16 cellular contexts compared by ENCODE assay signal in the genomic region with DNA sequence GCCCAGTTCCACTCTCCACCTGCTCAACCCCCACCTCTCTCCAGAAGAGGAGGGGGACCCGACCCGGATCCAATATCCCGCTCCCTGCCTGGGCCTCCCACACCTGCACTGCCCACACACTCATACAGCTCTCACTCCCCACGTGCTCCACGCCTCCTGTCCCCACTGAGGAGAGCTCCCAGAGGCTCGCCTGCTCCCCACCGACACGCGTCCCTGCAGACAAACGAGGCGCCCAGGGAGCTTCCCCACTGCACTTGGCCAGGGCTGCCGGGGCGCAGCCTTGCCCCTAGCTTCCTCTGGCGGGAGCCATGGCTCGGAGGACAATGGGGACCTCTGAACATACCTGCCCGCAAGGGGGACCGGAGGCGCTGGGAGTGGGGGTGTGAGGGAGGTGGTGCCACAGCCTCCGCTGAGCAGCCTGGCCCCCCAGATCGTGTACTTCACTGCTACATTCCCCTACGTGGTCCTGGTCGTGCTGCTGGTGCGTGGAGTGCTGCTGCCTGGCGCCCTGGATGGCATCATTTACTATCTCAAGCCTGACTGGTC. TPM values are rescaled to one million over a fixed set of nuclear protein-coding genes. Genes with fewer than 3 reads are reported as not detected.
DNase-seq lines count a peak whose midpoint lies in the region; TF ChIP-seq lines count a peak whose summit lies in the region.
"Had no signal": no experiment of that assay in that cellular context is flagged by ENCODE, and none has a peak within 500 bp of the region (broad histone marks: within the 10 kb centered on the region; RNA-seq: fewer than 3 reads in every experiment).

No MANE protein-coding gene starts in this region.

- no peaks in the 10 kb centered on the region for H3K4me1 ChIP-seq in neural progenitor cell
- H3K4me1 ChIP-seq: SJSA1 had no signal

- H3K9me3 Mint-ChIP-seq in activated naive CD4-positive, alpha-beta T cell treated with anti-CD3 and anti-CD28 coated beads for 36 hours: no peaks in the 10 kb centered on the region
- H3K9me3 Mint-ChIP-seq in neural progenitor cell: peaks cover 15% of the 10 kb centered on the region
- H3K9me3 Mint-ChIP-seq: CD4-positive, CD25-positive, alpha-beta regulatory T cell had no signal

- peaks cover 6% of the 10 kb centered on the region for H3F3A ChIP-seq in neural progenitor cell (ENCODE audit: low read depth)

- no peaks in the 10 kb centered on the region for H3K4me1 Mint-ChIP-seq in activated naive CD4-positive, alpha-beta T cell treated with anti-CD3 and anti-CD28 coated beads for 36 hours (ENCODE audit: low read depth)
- peaks cover 8% of the 10 kb centered on the region for H3K4me1 Mint-ChIP-seq in neural progenitor cell

- H3K27me3 Mint-ChIP-seq in activated naive CD4-positive, alpha-beta T cell treated with anti-CD3 and anti-CD28 coated beads for 36 hours (ENCODE audit: low read depth): peaks cover 2% of the 10 kb centered on the region
- peaks cover 3% of the 10 kb centered on the region for H3K27me3 Mint-ChIP-seq in neural progenitor cell (ENCODE audit: insufficient read depth, low read depth)

- intact Hi-C loops in activated naive CD4-positive, alpha-beta T cell treated with anti-CD3 and anti-CD28 coated beads for 36 hours (cut with micrococcal nuclease): no loop called here

- no peak overlapping the region for H3K4me3 ChIP-seq in neural progenitor cell
- H3K4me3 ChIP-seq: SJSA1 had no signal

- H3K27me3 ChIP-seq in neural progenitor cell: no peaks in the 10 kb centered on the region
- H3K27me3 ChIP-seq: SJSA1 had no signal

- H2AFZ ChIP-seq in neural progenitor cell (replicated peaks): no peak overlapping the region

- no peaks in the 10 kb centered on the region for H3K36me3 ChIP-seq in neural progenitor cell
- H3K36me3 ChIP-seq: SJSA1 had no signal

- H3K27ac Mint-ChIP-seq in activated naive CD4-positive, alpha-beta T cell treated with anti-CD3 and anti-CD28 coated beads for 36 hours: peak overlapping the region; percentile 68
- H3K27ac Mint-ChIP-seq in neural progenitor cell: no peak overlapping the region
- H3K27ac Mint-ChIP-seq: CD4-positive, CD25-positive, alpha-beta regulatory T cell had no signal

- DNase-seq in activated naive CD4-positive, alpha-beta T cell treated with anti-CD3 and anti-CD28 coated beads for 36 hours: no peak
- no peak for DNase-seq in activated naive CD4-positive, alpha-beta T cell (lab: John Stamatoyannopoulos, UW)
- DNase-seq in NCI-H2171 (lab: John Stamatoyannopoulos, UW): peak; percentile 14
- no peak for DNase-seq in neural progenitor cell (ENCODE audit: low spot score)
- DNase-seq in GF-D8 (lab: John Stamatoyannopoulos, UW): no peak
- no peak for DNase-seq in HuH-7.5 (ENCODE audit: low spot score)
- no peak for DNase-seq in GM10266 (ENCODE audit: extremely low spot score)
- DNase-seq: CD4-positive, CD25-positive, alpha-beta regulatory T cell; DMS53; Karpas-422; MM.1S; NCI-H2029; NCI-H226; NCI-H69; PC-3 had no signal

- H3K4me3 Mint-ChIP-seq in activated naive CD4-positive, alpha-beta T cell treated with anti-CD3 and anti-CD28 coated beads for 36 hours: no peak overlapping the region
- H3K4me3 Mint-ChIP-seq in neural progenitor cell: peak overlapping the region; percentile 65
- H3K4me3 Mint-ChIP-seq: CD4-positive, CD25-positive, alpha-beta regulatory T cell had no signal

- CTCF ChIA-PET in activated naive CD4-positive, alpha-beta T cell treated with anti-CD3 and anti-CD28 coated beads for 36 hours (lab: Charles Lee): no interaction called here

- no peak overlapping the region for H3K4me2 ChIP-seq in neural progenitor cell

- no peak overlapping the region for H3K27ac ChIP-seq in neural progenitor cell
- H3K27ac ChIP-seq: SJSA1 had no signal

- no peaks in the 10 kb centered on the region for H3K9me3 ChIP-seq in neural progenitor cell (ENCODE audit: low read depth)
- H3K9me3 ChIP-seq: SJSA1 had no signal

- TF ChIP-seq CTCF in neural progenitor cell (IDR thresholded peaks at IDR 0.05) (no peak), GM10266 (IDR thresholded peaks at IDR 0.05; ENCODE audit: control insufficient read depth, insufficient read depth, low read depth, missing control alignments) (no peak)

- peaks cover 47% of the 10 kb centered on the region for H3K79me2 ChIP-seq in neural progenitor cell (ENCODE audit: low read depth)

- H3K36me3 Mint-ChIP-seq in activated naive CD4-positive, alpha-beta T cell treated with anti-CD3 and anti-CD28 coated beads for 36 hours (ENCODE audit: low read depth): peaks cover 3% of the 10 kb centered on the region
- no peaks in the 10 kb centered on the region for H3K36me3 Mint-ChIP-seq in neural progenitor cell

- peaks cover 84% of the 10 kb centered on the region for H4K20me1 ChIP-seq in neural progenitor cell (ENCODE audit: low read depth)

- H3K9ac ChIP-seq in neural progenitor cell: no peak overlapping the region

RNA-seq across cellular contexts. Expression of a gene that starts 5.0 kb away (rescaled TPM):
- under 1 TPM; 0.32 to 0.41 TPM for total RNA-seq in activated naive CD4-positive, alpha-beta T cell treated with anti-CD3 and anti-CD28 coated beads for 36 hours
- 94.1 and 191 TPM in 2 replicates for total RNA-seq in neural progenitor cell (ENCODE audit: low replicate concordance)

RNA-seq across cellular contexts. Expression of a gene that starts 19.1 kb away (rescaled TPM):
- under 1 TPM; 0.26 to 0.30 TPM for total RNA-seq in activated naive CD4-positive, alpha-beta T cell treated with anti-CD3 and anti-CD28 coated beads for 36 hours
- 19.7 and 53.5 TPM in 2 replicates for total RNA-seq in neural progenitor cell (ENCODE audit: low replicate concordance)
- total RNA-seq: SJSA1 had no signal

RNA-seq across cellular contexts. Expression of a gene that starts 31.5 kb away (rescaled TPM):
- total RNA-seq in activated naive CD4-positive, alpha-beta T cell treated with anti-CD3 and anti-CD28 coated beads for 36 hours: 10 to 100 TPM; 69.5 to 71.2 TPM
- total RNA-seq in neural progenitor cell (ENCODE audit: low replicate concordance): 52.5 and 68.7 TPM in 2 replicates

RNA-seq across cellular contexts. Expression of a gene that starts 32.0 kb away (rescaled TPM):
- total RNA-seq in activated naive CD4-positive, alpha-beta T cell treated with anti-CD3 and anti-CD28 coated beads for 36 hours: 1 to 10 TPM; 2.5 to 3.4 TPM
- total RNA-seq in neural progenitor cell (ENCODE audit: low replicate concordance): 0.79 and 5.0 TPM in 2 replicates

RNA-seq across cellular contexts. Expression of a gene that starts 45.7 kb away (rescaled TPM):
- under 1 TPM in 1 of 2 experiments, not detected in 1; 0.36 TPM for total RNA-seq in activated naive CD4-positive, alpha-beta T cell treated with anti-CD3 and anti-CD28 coated beads for 36 hours
- total RNA-seq in neural progenitor cell (ENCODE audit: low replicate concordance): 0.21 and 2.0 TPM in 2 replicates
- total RNA-seq: CD4-positive, CD25-positive, alpha-beta regulatory T cell had no signal

Comparison
In these comparisons a context has a peak if more than half of its experiments do, and no peak if none do; other contexts are left out.
1. RNA of a gene that starts 5.0 kb away (total RNA-seq): 94.1 to 191 TPM in neural progenitor cell; 0.32 to 0.41 TPM in activated naive CD4-positive, alpha-beta T cell treated with anti-CD3 and anti-CD28 coated beads for 36 hours; every median in the first group is over 10 times any median in the second.
2. RNA of a gene that starts 19.1 kb away (total RNA-seq): 19.7 to 53.5 TPM in neural progenitor cell; 0.26 to 0.30 TPM in activated naive CD4-positive, alpha-beta T cell treated with anti-CD3 and anti-CD28 coated beads for 36 hours; every median in the first group is over 10 times any median in the second.